1 cellular context compared by ENCODE assay signal in the genomic region with DNA sequence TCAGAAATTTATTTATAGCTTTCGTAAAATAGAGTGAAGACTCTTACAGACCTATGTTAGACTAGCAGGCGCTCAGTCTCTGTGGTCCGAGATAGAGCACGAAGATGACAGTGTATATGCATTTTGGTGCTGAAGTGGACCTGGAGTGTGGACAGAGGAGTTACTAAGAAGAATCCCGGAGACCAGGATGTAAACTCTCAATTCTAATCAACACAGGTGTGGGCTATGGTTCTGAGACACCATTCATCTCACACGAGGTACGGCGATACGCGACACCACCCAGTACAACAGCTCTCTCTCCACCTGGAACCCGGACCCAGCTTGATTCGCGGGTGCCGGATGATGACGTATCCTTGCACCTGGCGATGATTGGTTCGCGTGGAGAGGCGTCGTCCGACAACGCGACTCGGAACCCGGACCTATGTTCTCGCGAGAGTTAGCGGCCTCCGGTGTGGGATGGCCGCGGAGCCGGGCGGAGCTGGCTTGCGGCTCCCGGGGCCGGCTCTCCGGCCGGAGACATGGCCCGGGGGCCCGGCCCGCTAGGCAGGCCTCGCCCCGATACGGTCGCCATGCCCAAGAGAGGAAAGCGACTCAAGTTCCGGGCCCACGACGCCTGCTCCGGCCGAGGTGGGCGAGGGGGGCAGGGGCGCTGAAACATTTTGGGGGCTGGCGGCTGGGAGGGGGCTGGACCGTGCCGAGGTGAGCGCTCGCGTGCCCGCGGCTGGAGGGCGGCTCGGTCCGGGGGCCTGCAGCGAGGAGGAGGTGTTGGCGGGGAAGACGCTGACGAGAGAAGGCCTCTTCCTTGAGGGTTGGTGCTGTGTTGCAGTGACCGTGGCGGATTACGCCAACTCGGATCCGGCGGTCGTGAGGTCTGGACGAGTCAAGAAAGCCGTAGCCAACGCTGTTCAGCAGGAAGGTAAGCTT.
TF ChIP-seq lines count a peak whose summit lies in the region.

TSS of gene TMEM183A (plus strand) at position 427 of the 924 bp plus-strand sequence. CDS start at position 519, 92 bp downstream.

TF ChIP-seq in WTC11, 78 proteins besides CTCF, POLR2A, EP300 and RAD21 (continued from another document):
- TF ChIP-seq USF2 (CRISPR knock-in tag; IDR thresholded peaks at IDR 0.05) = no peak
- TF ChIP-seq HMGA2 (CRISPR knock-in tag; IDR thresholded peaks at IDR 0.05) = no peak
- no peak for TF ChIP-seq NFE2L1 (CRISPR knock-in tag; IDR thresholded peaks at IDR 0.05)
- TF ChIP-seq MYBL2 (CRISPR knock-in tag; IDR thresholded peaks at IDR 0.05) = peak; percentile 30; the same call in 1 of the 2 replicates
- TF ChIP-seq USF1 (CRISPR knock-in tag; IDR thresholded peaks at IDR 0.05) = no peak
- no peak for TF ChIP-seq ZNF396 (CRISPR knock-in tag; IDR thresholded peaks at IDR 0.05; ENCODE audit: borderline replicate concordance)
- 0 out of 2 replicates have a peak, but pooled peaks have one; percentile 34 for TF ChIP-seq ZNF512 (CRISPR knock-in tag; IDR thresholded peaks at IDR 0.05; ENCODE audit: borderline replicate concordance)
- no peak for TF ChIP-seq FOXJ3 (CRISPR knock-in tag; IDR thresholded peaks at IDR 0.05; ENCODE audit: borderline replicate concordance)
- TF ChIP-seq, protein P1, sequence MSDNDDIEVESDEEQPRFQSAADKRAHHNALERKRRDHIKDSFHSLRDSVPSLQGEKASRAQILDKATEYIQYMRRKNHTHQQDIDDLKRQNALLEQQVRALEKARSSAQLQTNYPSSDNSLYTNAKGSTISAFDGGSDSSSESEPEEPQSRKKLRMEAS (CRISPR knock-in tag; IDR thresholded peaks at IDR 0.05) = peak; percentile 83
- TF ChIP-seq, protein P2, sequence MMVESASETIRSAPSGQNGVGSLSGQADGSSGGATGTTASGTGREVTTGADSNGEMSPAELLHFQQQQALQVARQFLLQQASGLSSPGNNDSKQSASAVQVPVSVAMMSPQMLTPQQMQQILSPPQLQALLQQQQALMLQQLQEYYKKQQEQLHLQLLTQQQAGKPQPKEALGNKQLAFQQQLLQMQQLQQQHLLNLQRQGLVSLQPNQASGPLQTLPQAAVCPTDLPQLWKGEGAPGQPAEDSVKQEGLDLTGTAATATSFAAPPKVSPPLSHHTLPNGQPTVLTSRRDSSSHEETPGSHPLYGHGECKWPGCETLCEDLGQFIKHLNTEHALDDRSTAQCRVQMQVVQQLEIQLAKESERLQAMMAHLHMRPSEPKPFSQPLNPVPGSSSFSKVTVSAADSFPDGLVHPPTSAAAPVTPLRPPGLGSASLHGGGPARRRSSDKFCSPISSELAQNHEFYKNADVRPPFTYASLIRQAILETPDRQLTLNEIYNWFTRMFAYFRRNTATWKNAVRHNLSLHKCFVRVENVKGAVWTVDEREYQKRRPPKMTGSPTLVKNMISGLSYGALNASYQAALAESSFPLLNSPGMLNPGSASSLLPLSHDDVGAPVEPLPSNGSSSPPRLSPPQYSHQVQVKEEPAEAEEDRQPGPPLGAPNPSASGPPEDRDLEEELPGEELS (CRISPR knock-in tag; IDR thresholded peaks at IDR 0.05) = no peak
- no peak for TF ChIP-seq RELA (CRISPR knock-in tag; IDR thresholded peaks at IDR 0.05; ENCODE audit: borderline replicate concordance)
- peak; percentile 79; the same call in 1 of the 2 replicates for TF ChIP-seq ZNF532 (CRISPR knock-in tag; IDR thresholded peaks at IDR 0.05; ENCODE audit: borderline replicate concordance)
TF ChIP-seq in WTC11: peak in this region for 20.
